Comparison of ENCODE assay signal across 1 cellular context in the genomic region with DNA sequence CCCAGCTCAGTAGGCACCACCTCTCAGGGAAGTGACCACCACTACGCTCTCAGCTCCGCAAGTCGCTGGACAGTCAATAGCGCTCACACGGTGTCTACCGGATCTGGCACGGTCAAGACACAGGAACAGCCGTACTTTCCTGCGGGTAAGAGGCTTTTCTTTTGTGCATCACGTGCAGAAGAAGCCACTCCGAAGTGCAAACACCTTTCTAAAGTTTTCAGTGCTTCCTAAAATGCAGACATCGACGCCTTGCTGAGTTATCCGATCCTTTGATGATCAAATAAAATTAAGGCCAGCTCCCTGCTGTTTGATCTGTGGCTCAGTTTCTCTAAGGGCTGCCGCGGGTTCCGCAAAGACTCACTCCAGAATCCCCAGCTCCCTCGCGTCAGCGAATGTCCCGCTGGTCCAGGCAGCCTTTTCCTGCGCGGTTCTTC.
TF ChIP-seq lines count a peak whose summit lies in the region.

No MANE protein-coding gene starts in this region.

TF ChIP-seq in H1, 55 proteins besides CTCF, POLR2A, EP300 and RAD21:
- no peak for TF ChIP-seq PHF8 (conservative IDR thresholded peaks at IDR 0.05; ENCODE audit: low read depth, low read length)
- TF ChIP-seq, protein P1, sequence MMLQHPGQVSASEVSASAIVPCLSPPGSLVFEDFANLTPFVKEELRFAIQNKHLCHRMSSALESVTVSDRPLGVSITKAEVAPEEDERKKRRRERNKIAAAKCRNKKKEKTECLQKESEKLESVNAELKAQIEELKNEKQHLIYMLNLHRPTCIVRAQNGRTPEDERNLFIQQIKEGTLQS (IDR thresholded peaks at IDR 0.05; ENCODE audit: insufficient read depth, low read depth, low read length): no peak
- TF ChIP-seq RNF2 (IDR thresholded peaks at IDR 0.05; ENCODE audit: borderline replicate concordance, low read depth, low read length, missing control alignments, poor library complexity, severe bottlenecking): peak; percentile 93
- TF ChIP-seq EZH2 (IDR thresholded peaks at IDR 0.05; ENCODE audit: low read depth, low read length, severe bottlenecking): peak; percentile 83
- TF ChIP-seq KDM1A (IDR thresholded peaks at IDR 0.05; ENCODE audit: borderline replicate concordance, low read length): no peak
- no peak for TF ChIP-seq CHD2 (IDR thresholded peaks at IDR 0.05; ENCODE audit: low read length)
- TF ChIP-seq TBP (IDR thresholded peaks at IDR 0.05; ENCODE audit: low read depth, low read length): no peak
- TF ChIP-seq SUZ12 (IDR thresholded peaks at IDR 0.05; ENCODE audit: low read length): peak; percentile 90
TF ChIP-seq in H1: peak in this region for 3.
